In the genomic region with DNA sequence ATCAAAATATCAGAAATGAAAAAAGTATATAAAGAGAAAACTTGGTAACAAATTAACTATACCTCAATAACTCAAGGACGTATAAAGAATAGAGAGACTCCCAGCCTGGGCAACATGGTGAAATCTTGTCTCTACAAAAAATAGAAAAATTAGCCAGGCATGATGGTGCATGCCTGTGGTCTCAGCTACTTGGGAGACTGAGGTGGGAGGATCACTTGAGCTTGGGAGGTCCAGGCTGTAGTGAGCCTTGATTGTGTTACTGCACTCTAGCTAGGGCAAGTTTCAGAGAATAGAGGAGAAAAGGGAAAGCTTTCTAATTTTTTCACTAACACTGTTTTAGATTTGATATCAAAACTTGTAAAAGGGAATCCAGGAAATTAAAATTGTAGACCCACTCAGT, we compare ENCODE assay signal across 29 cellular contexts.
"Had no signal": no experiment of that assay in that cellular context is flagged by ENCODE, and none has a peak within 500 bp of the region (broad histone marks: within the 10 kb centered on the region; RNA-seq: fewer than 3 reads in every experiment).

No MANE protein-coding gene starts in this region.

- DNase-seq: activated B cell treated with CpG ODN at 0.5 μM for 24 hours; activated CD4-positive, alpha-beta memory T cell treated with anti-CD3 and anti-CD28 coated beads, Interleukin-2, amount 10 ng/mL, durations not matched to agents 7 days and 5 days; activated CD4-positive, alpha-beta T cell treated with anti-CD3 and anti-CD28 coated beads for 4 hours; activated CD4-positive, alpha-beta T cell treated with anti-CD3 and anti-CD28 coated beads, Interleukin-2, amount 10 ng/mL, durations not matched to agents 24 days and 14 days; activated CD4-positive, alpha-beta T cell treated with anti-CD3 and anti-CD28 coated beads, Interleukin-2, amount 50 U/mL, for 48 hours; activated CD4-positive, CD25-positive, alpha-beta regulatory T cell treated with anti-CD3 and anti-CD28 coated beads, Interleukin-2, amount 50 U/mL, for 72 hours; activated CD8-positive, alpha-beta memory T cell treated with anti-CD3 and anti-CD28 coated beads for 24 hours; activated CD8-positive, alpha-beta memory T cell treated with anti-CD3 and anti-CD28 coated beads, Interleukin-2, amount 10 ng/mL, durations not matched to agents 7 days and 5 days; activated CD8-positive, alpha-beta memory T cell treated with anti-CD3 and anti-CD28 coated beads, Interleukin-2, amount 50 U/mL, for 48 hours; activated CD8-positive, alpha-beta T cell treated with anti-CD3 and anti-CD28 coated beads, Interleukin-2, amount 10 ng/mL, durations not matched to agents 7 days and 5 days; activated effector memory CD4-positive, alpha-beta T cell treated with Interleukin-2 at 50 U/mL for 16 hours; activated gamma-delta T cell; activated naive CD4-positive, alpha-beta T cell treated with anti-CD3 and anti-CD28 coated beads for 36 hours; activated naive CD4-positive, alpha-beta T cell treated with anti-CD3 and anti-CD28 coated beads, Interleukin-2, amount 50 U/mL, for 16 hours; activated naive CD8-positive, alpha-beta T cell treated with anti-CD3 and anti-CD28 coated beads for 36 hours; activated T-cell treated with anti-CD3 and anti-CD28 coated beads, Interleukin-2, amount 50 U/mL, for 24 hours; activated T-cell treated with anti-CD3 and anti-CD28 coated beads, Interleukin-2, amount 50 U/mL, for 48 hours; adrenal gland; amygdala; anterior cingulate cortex; body of pancreas; brain microvascular endothelial cell; central memory CD4-positive, alpha-beta T cell; T-cell; T-helper 17 cell; T-helper 9 cell had no signal

- H3K36me3 ChIP-seq: adrenal gland, ascending aorta, brain microvascular endothelial cell, breast epithelium had no signal

- H3K27ac ChIP-seq: adrenal gland, ascending aorta, body of pancreas, brain microvascular endothelial cell, breast epithelium, VCaP had no signal

- H3K4me3 ChIP-seq: adrenal gland, ascending aorta, body of pancreas, breast epithelium had no signal

- H3K9me3 ChIP-seq: adrenal gland, body of pancreas, breast epithelium had no signal

- H3K27me3 ChIP-seq: adrenal gland, ascending aorta, body of pancreas, brain microvascular endothelial cell, breast epithelium had no signal

- H3K4me1 ChIP-seq: adrenal gland, body of pancreas, breast epithelium had no signal
